1 cellular context compared by ENCODE assay signal in genomic region chr17:78256705-78257559, GRCh38.
A peak's percentile ranks its signal among the peaks of the same experiment; 100 is the strongest.
TF ChIP-seq lines count a peak whose summit lies in the region.

No MANE protein-coding gene starts in this region.

TF ChIP-seq in HepG2, 621 proteins besides CTCF, POLR2A, EP300 and RAD21 (continued from another document):
- TF ChIP-seq, protein P1, sequence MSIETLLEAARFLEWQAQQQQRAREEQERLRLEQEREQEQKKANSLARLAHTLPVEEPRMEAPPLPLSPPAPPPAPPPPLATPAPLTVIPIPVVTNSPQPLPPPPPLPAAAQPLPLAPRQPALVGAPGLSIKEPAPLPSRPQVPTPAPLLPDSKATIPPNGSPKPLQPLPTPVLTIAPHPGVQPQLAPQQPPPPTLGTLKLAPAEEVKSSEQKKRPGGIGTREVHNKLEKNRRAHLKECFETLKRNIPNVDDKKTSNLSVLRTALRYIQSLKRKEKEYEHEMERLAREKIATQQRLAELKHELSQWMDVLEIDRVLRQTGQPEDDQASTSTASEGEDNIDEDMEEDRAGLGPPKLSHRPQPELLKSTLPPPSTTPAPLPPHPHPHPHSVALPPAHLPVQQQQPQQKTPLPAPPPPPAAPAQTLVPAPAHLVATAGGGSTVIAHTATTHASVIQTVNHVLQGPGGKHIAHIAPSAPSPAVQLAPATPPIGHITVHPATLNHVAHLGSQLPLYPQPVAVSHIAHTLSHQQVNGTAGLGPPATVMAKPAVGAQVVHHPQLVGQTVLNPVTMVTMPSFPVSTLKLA (IDR thresholded peaks at IDR 0.05), result peak; percentile 43; the same call in 1 of the 2 replicates
- no peak for TF ChIP-seq CBX5 (CRISPR knock-in tag; IDR thresholded peaks at IDR 0.05; ENCODE audit: borderline replicate concordance)
